ENCODE assay signal across 8 cellular contexts in the genomic region with DNA sequence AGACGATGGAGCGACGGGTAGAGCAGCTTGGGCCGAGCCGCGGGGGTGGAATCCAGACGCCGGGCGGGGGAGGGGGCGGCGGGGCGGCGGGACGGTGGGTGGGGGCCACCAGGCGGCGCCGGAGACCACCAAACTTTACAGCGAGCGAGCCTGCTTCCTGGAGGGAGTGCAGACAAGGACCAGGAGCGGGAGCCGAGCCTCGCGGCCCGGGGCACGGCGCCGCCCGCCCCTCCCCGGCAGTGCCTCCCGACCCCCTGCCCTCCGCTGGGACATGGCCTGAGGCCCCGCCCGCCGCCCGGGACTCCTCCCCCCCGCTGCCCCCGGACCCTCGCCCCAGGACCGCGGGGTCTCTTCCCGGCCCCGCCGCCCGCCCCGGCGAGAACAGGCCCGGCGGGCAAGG. TPM values are rescaled to one million over a fixed set of nuclear protein-coding genes. Genes with fewer than 3 reads are reported as not detected.
A peak's percentile ranks its signal among the peaks of the same experiment; 100 is the strongest.
DNase-seq lines count a peak whose midpoint lies in the region; ATAC-seq, FAIRE-seq and TF ChIP-seq lines count a peak whose summit lies in the region.
"Not testable (repeated sequence)": the region's sequence is repeated elsewhere in the genome, so short reads cannot be mapped to it uniquely, and the experiment has no call there.

No MANE protein-coding gene starts in this region.

- DNase-seq in AG10803 (ENCODE audit: low read depth); HepG2 (ENCODE audit: low spot score): not testable (repeated sequence)
- peak; percentile 40 for DNase-seq in OCI-M1 (lab: John Stamatoyannopoulos, UW)
- peak; percentile 46 for DNase-seq in activated CD8-positive, alpha-beta memory T cell treated with anti-CD3 and anti-CD28 coated beads, Interleukin-2, amount 50 U/mL, for 4 hours
- peak; percentile 21 for DNase-seq in stimulated activated CD4-positive, alpha-beta T cell treated with anti-CD3 and anti-CD28 coated beads, Interleukin-12 subunit alpha, Interleukin-12 subunit beta, amount 100 ng/mL, for 4 hours

- not testable (repeated sequence) for TF ChIP-seq EP300 in HepG2 (IDR thresholded peaks at IDR 0.05; ENCODE audit: low read depth in 2 of 2, low read length in 2 of 2); HepG2 (CRISPR knock-in tag; IDR thresholded peaks at IDR 0.05; ENCODE audit: borderline replicate concordance)

- not testable (repeated sequence) for H3K36me3 ChIP-seq in ectodermal cell (ENCODE audit: control insufficient read depth, insufficient read depth, low read length)
- H3K36me3 ChIP-seq in HepG2 (replicated peaks in 1 of 2; ENCODE audit: control insufficient read depth in 1 of 2, insufficient read depth in 2 of 2, low read length in 2 of 2) = peaks cover 5 to 29% of the 10 kb centered on the region in 2 experiments

- peak overlapping the region; percentile 68 for H3K27ac ChIP-seq in ectodermal cell (ENCODE audit: insufficient read depth, low read depth, low read length, poor library complexity, severe bottlenecking)
- not testable (repeated sequence) for H3K27ac ChIP-seq in HepG2 (ENCODE audit: extremely low read length, insufficient read depth, low read length)

- H4K20me1 ChIP-seq in HepG2 (ENCODE audit: insufficient read depth, low read length) = not testable (repeated sequence)

- TF ChIP-seq CTCF in AG10803 (conservative IDR thresholded peaks at IDR 0.05; ENCODE audit: low read length); HepG2 (CRISPR knock-in tag; IDR thresholded peaks at IDR 0.05): not testable (repeated sequence)

- H3K4me2 ChIP-seq in HepG2 (ENCODE audit: low read depth, low read length) = not testable (repeated sequence)

- not testable (repeated sequence) for H2AFZ ChIP-seq in HepG2 (ENCODE audit: low read length)

- not testable (repeated sequence) for H3K9me3 ChIP-seq in ectodermal cell (ENCODE audit: control insufficient read depth, low read length); HepG2 (ENCODE audit: low read length)

- H3K4me3 ChIP-seq in AG10803 (ENCODE audit: low read length) (peak overlapping the region; percentile 75), ectodermal cell (ENCODE audit: insufficient read depth, low read depth, low read length) (peak overlapping the region; percentile 61), HepG2 (replicated peaks in 1 of 3; ENCODE audit: insufficient read depth in 1 of 3, low read depth in 2 of 3, low read length in 3 of 3) (peak overlapping the region; percentile 62 to 77 (median 68); a peak in 5 of 6 replicates)

- POLR2A ChIA-PET in HepG2 (lab: Yijun Ruan, JAX) = interaction anchor here (1.0 kb wide), 1 partner anchor 28 kb away, joined by 3 read pairs; no protein-coding TSS in a partner anchor

- intact Hi-C loops in HepG2 (cut with micrococcal nuclease; ENCODE audit: unreplicated experiment) = loop anchor here (10.0 kb wide), 1 partner anchor 89 kb away; no protein-coding TSS in a partner anchor

- not testable (repeated sequence) for H3K27me3 ChIP-seq in ectodermal cell (ENCODE audit: control insufficient read depth, insufficient read depth, low read length, poor library complexity, severe bottlenecking); HepG2 (ENCODE audit: control insufficient read depth in 1 of 2, insufficient read depth in 2 of 2, low read length in 2 of 2)

- CTCF ChIA-PET in HepG2 (lab: Yijun Ruan, JAX; ENCODE audit: low intra/inter-chr PET ratio, low total read pairs) = not testable (repeated sequence)

- peak overlapping the region; percentile 63; the same call in 1 of the 2 replicates for H3K9ac ChIP-seq in HepG2 (ENCODE audit: insufficient read depth, low read depth, low read length)

- TF ChIP-seq RAD21 in HepG2 (CRISPR knock-in tag; IDR thresholded peaks at IDR 0.05) = not testable (repeated sequence)

- ATAC-seq in GM19463 (IDR thresholded peaks at IDR 0.05; ENCODE audit: unreplicated experiment) (peak; percentile 13), HG03135 (IDR thresholded peaks at IDR 0.05; ENCODE audit: unreplicated experiment) (peak; percentile 26), HepG2 (peak; percentile 45)

- TF ChIP-seq POLR2A in HepG2 (IDR thresholded peaks at IDR 0.05; ENCODE audit: insufficient read depth in 1 of 2, low read depth in 2 of 2, low read length in 2 of 2) = not testable (repeated sequence)

- FAIRE-seq in HepG2 (lab: Jason Lieb, UNC) = not testable (repeated sequence)

- not testable (repeated sequence) for BruUV-seq in HepG2 (replicated peaks; lab: Mats Ljungman, UMichigan)

- WGBS in ectodermal cell, 2 experiments = 0 to 2% methylated on average over 8 to 16 of the region's 48 CpGs
- 0% methylated on average over 12 of the region's 48 CpGs for WGBS in HepG2 (ENCODE audit: low lambda C conversion rate)

- not testable (repeated sequence) for H3K4me1 ChIP-seq in ectodermal cell (ENCODE audit: control insufficient read depth, insufficient read depth, low read length)
- H3K4me1 ChIP-seq in HepG2 (ENCODE audit: insufficient read depth, low read length) = peaks cover 58% of the 10 kb centered on the region

- in situ Hi-C loops in HepG2 (cut with HindIII; ENCODE audit: extremely low pct_ligation_motif_present, low pct_unique_long_range_greater_than_20kb) = not testable (repeated sequence)

- peaks cover 57% of the 10 kb centered on the region for H3K79me2 ChIP-seq in HepG2 (ENCODE audit: insufficient read depth, low read length)

TF ChIP-seq in HepG2, 621 proteins besides CTCF, POLR2A, EP300 and RAD21 (continues in another document):
- 0 out of 2 replicates have a peak, but pooled peaks have one; percentile 27 for TF ChIP-seq ZNF777 (CRISPR knock-in tag; IDR thresholded peaks at IDR 0.05)
- peak; percentile 27; the same call in 1 of the 2 replicates for TF ChIP-seq ZFX (CRISPR knock-in tag; IDR thresholded peaks at IDR 0.05; ENCODE audit: low read depth)
- TF ChIP-seq RBFOX2 (IDR thresholded peaks at IDR 0.05; ENCODE audit: low read depth, low read length) = 0 out of 2 replicates have a peak, but pooled peaks have one; percentile 39
- TF ChIP-seq PHF8 (CRISPR knock-in tag; IDR thresholded peaks at IDR 0.05) = peak; percentile 3; the same call in 1 of the 2 replicates
- TF ChIP-seq STAG1 (CRISPR knock-in tag; IDR thresholded peaks at IDR 0.05) = peak; percentile 41

RNA-seq across cellular contexts. Expression of gene AMMECR1L, which starts 0.4 kb away (rescaled TPM):
- 26.9 TPM for polyA plus RNA-seq in ectodermal cell (2013, experiment 1 of 4)
- polyA plus RNA-seq in ectodermal cell (2013, experiment 2 of 4) = 28.6 TPM
- 19.8 TPM for polyA plus RNA-seq in ectodermal cell (2013, experiment 3 of 4)
- 21.6 TPM for polyA plus RNA-seq in ectodermal cell (2013, experiment 4 of 4)
- 14.2 and 14.7 TPM in 2 replicates for total RNA-seq in HepG2 (2016; rRNA removed; fragmentation: Illumina TruSeq; extraction: Trizol)
- total RNA-seq in HepG2 (2016; cell fraction: cytosol; rRNA removed; fragmentation: Illumina TruSeq; extraction: Trizol; ENCODE audit: low read depth) = 2.6 and 2.9 TPM in 2 replicates
- total RNA-seq in HepG2 (2016; cell fraction: insoluble cytoplasmic fraction; rRNA removed; fragmentation: Illumina TruSeq; extraction: Trizol) = 13.0 and 14.1 TPM in 2 replicates
- 6.7 and 7.1 TPM in 2 replicates for total RNA-seq in HepG2 (2016; cell fraction: membrane; rRNA removed; fragmentation: Illumina TruSeq; extraction: Trizol)
- total RNA-seq in HepG2 (2016; cell fraction: nucleus; rRNA removed; fragmentation: Illumina TruSeq; extraction: Trizol) = 15.6 and 17.6 TPM in 2 replicates
- polyA plus RNA-seq in HepG2 (2011; rRNA removed) = 9.1 and 9.4 TPM in 2 replicates
- polyA plus RNA-seq in HepG2 (2011; cell fraction: cytosol; rRNA removed) = 7.3 and 10.9 TPM in 2 replicates
- 18.3 and 22.2 TPM in 2 replicates for polyA plus RNA-seq in HepG2 (2011; cell fraction: nucleus; rRNA removed)
- polyA plus RNA-seq in HepG2 (2012) = 13.3 and 16.8 TPM in 2 replicates
- polyA plus RNA-seq in HepG2 (2016; cell fraction: cytosol; fragmentation: Illumina TruSeq; extraction: Trizol; ENCODE audit: low read depth) = 0.83 and 0.85 TPM in 2 replicates
- 12.6 and 14.1 TPM in 2 replicates for polyA plus RNA-seq in HepG2 (2016; cell fraction: insoluble cytoplasmic fraction; fragmentation: Illumina TruSeq; extraction: Trizol; ENCODE audit: low read depth)
- polyA plus RNA-seq in HepG2 (2016; cell fraction: membrane; fragmentation: Illumina TruSeq; extraction: Trizol; ENCODE audit: low read depth) = 3.2 and 3.4 TPM in 2 replicates
- 30.7 and 31.8 TPM in 2 replicates for polyA plus RNA-seq in HepG2 (2016; cell fraction: nucleus; fragmentation: Illumina TruSeq; extraction: Trizol; ENCODE audit: insufficient read depth, low read depth)
- polyA minus RNA-seq in HepG2 (2011; rRNA and poly(A)+ RNA removed; ENCODE audit: low replicate concordance) = 10.4 and 15.8 TPM in 2 replicates
- 9.9 and 11.5 TPM in 2 replicates for polyA minus RNA-seq in HepG2 (2011; cell fraction: cytosol; rRNA and poly(A)+ RNA removed)
- 21.5 and 23.1 TPM in 2 replicates for polyA minus RNA-seq in HepG2 (2011; cell fraction: nucleus; rRNA and poly(A)+ RNA removed)

RNA-seq across cellular contexts. Expression of gene POLR2D, which starts 27.4 kb away (rescaled TPM):
- polyA plus RNA-seq in ectodermal cell (2013, experiment 1 of 4) = 43.0 TPM
- 43.7 TPM for polyA plus RNA-seq in ectodermal cell (2013, experiment 2 of 4)
- polyA plus RNA-seq in ectodermal cell (2013, experiment 3 of 4) = 39.3 TPM
- polyA plus RNA-seq in ectodermal cell (2013, experiment 4 of 4) = 43.0 TPM
- 46.8 and 73.9 TPM in 2 replicates for total RNA-seq in HepG2 (2016; rRNA removed; fragmentation: Illumina TruSeq; extraction: Trizol)
- total RNA-seq in HepG2 (2016; cell fraction: cytosol; rRNA removed; fragmentation: Illumina TruSeq; extraction: Trizol; ENCODE audit: low read depth) = 12.6 and 14.2 TPM in 2 replicates
- total RNA-seq in HepG2 (2016; cell fraction: insoluble cytoplasmic fraction; rRNA removed; fragmentation: Illumina TruSeq; extraction: Trizol) = 48.2 and 65.2 TPM in 2 replicates
- total RNA-seq in HepG2 (2016; cell fraction: membrane; rRNA removed; fragmentation: Illumina TruSeq; extraction: Trizol) = 60.9 and 67.5 TPM in 2 replicates
- total RNA-seq in HepG2 (2016; cell fraction: nucleus; rRNA removed; fragmentation: Illumina TruSeq; extraction: Trizol) = 22.2 and 26.9 TPM in 2 replicates
- 22.3 and 26.9 TPM in 2 replicates for polyA plus RNA-seq in HepG2 (2011; rRNA removed)
- polyA plus RNA-seq in HepG2 (2011; cell fraction: cytosol; rRNA removed) = 16.3 and 24.5 TPM in 2 replicates
- 8.2 and 10.7 TPM in 2 replicates for polyA plus RNA-seq in HepG2 (2011; cell fraction: nucleus; rRNA removed)
- polyA plus RNA-seq in HepG2 (2012) = 46.9 and 47.5 TPM in 2 replicates
- polyA plus RNA-seq in HepG2 (2016; cell fraction: cytosol; fragmentation: Illumina TruSeq; extraction: Trizol; ENCODE audit: low read depth) = 27.4 and 35.8 TPM in 2 replicates
- 84.9 and 88.7 TPM in 2 replicates for polyA plus RNA-seq in HepG2 (2016; cell fraction: insoluble cytoplasmic fraction; fragmentation: Illumina TruSeq; extraction: Trizol; ENCODE audit: low read depth)
- 69.2 and 75.1 TPM in 2 replicates for polyA plus RNA-seq in HepG2 (2016; cell fraction: membrane; fragmentation: Illumina TruSeq; extraction: Trizol; ENCODE audit: low read depth)
- 54.7 and 59.0 TPM in 2 replicates for polyA plus RNA-seq in HepG2 (2016; cell fraction: nucleus; fragmentation: Illumina TruSeq; extraction: Trizol; ENCODE audit: insufficient read depth, low read depth)
- polyA minus RNA-seq in HepG2 (2011; rRNA and poly(A)+ RNA removed; ENCODE audit: low replicate concordance) = 19.8 and 24.2 TPM in 2 replicates
- 14.4 and 17.2 TPM in 2 replicates for polyA minus RNA-seq in HepG2 (2011; cell fraction: cytosol; rRNA and poly(A)+ RNA removed)
- polyA minus RNA-seq in HepG2 (2011; cell fraction: nucleus; rRNA and poly(A)+ RNA removed) = 12.0 and 12.3 TPM in 2 replicates
